13 cellular contexts compared by ENCODE assay signal in genomic region chr10:127148933-127149220, GRCh38. TPM values are rescaled to one million over a fixed set of nuclear protein-coding genes. Genes with fewer than 3 reads are reported as not detected.
DNase-seq lines count a peak whose midpoint lies in the region; ATAC-seq and TF ChIP-seq lines count a peak whose summit lies in the region.
"Had no signal": no experiment of that assay in that cellular context is flagged by ENCODE, and none has a peak within 500 bp of the region (broad histone marks: within the 10 kb centered on the region; RNA-seq: fewer than 3 reads in every experiment).

No MANE protein-coding gene starts in this region.

- CTCF ChIA-PET in PC-9 (lab: Charles Lee) = no interaction called here

- no peak overlapping the region for H2AFZ ChIP-seq in PC-9

- DNase-seq in HCEC 1CT (peak; percentile 93), PC-9 (peak in 1 of 2 experiments; percentile 68), epithelial cell of esophagus (ENCODE audit: low read depth) (peak; percentile 91), activated gamma-delta T cell (lab: John Stamatoyannopoulos, UW) (no peak), HUDEP-2 (lab: John Stamatoyannopoulos, UW; ENCODE audit: unreplicated experiment in 76 of 76) (no peak), left colon (no peak)
- DNase-seq: activated CD4-positive, alpha-beta T cell treated with anti-CD3 and anti-CD28 coated beads, Interleukin-2, amount 50 U/mL, for 48 hours; adrenal gland; DMS79; H7; heart right ventricle; NCI-H187 treated with DMSO at 0.1 percent for 48 hours had no signal

- BruUV-seq in PC-9 (replicated peaks; lab: Mats Ljungman, UMichigan) = no TSS peak

- H3F3A ChIP-seq in PC-9 (ENCODE audit: insufficient read depth, low read depth) = peaks cover 17% of the 10 kb centered on the region; the same call in 1 of the 2 replicates

- POLR2A ChIA-PET in PC-9 (lab: Charles Lee; ENCODE audit: unreplicated experiment) = interaction anchor here (0.7 kb wide), 1 partner anchor 1283 kb away, joined by 6 read pairs; no protein-coding TSS in a partner anchor

- no peak for ATAC-seq in left colon
- ATAC-seq: heart right ventricle had no signal

- intact Hi-C loops in PC-9 (cut with micrococcal nuclease; ENCODE audit: unreplicated experiment) (loop anchor here (5.0 kb wide), 1 partner anchor 137 kb away; no protein-coding TSS in a partner anchor), left colon (cut with DNase I, micrococcal nuclease) (no loop called here)

- H3K27ac ChIP-seq in PC-9 (peak overlapping the region; percentile 81), skeletal muscle tissue (ENCODE audit: low read depth, low read length) (peak overlapping the region; percentile 40)
- H3K27ac ChIP-seq: adrenal gland had no signal

- H3K9me3 ChIP-seq in PC-9 (ENCODE audit: insufficient read depth, low read depth) (no peaks in the 10 kb centered on the region), skeletal muscle tissue (ENCODE audit: control insufficient read depth in 3 of 3, low read length in 3 of 3) (no peaks in the 10 kb centered on the region)
- H3K9me3 ChIP-seq: adrenal gland, heart right ventricle had no signal

- no peak for TF ChIP-seq CTCF in PC-9 (conservative IDR thresholded peaks at IDR 0.05)
- TF ChIP-seq CTCF in epithelial cell of esophagus (IDR thresholded peaks at IDR 0.05; ENCODE audit: insufficient read depth, low read depth, low read length, missing control alignments) = no peak

- H4K20me1 ChIP-seq in PC-9 (ENCODE audit: insufficient read depth) = no peaks in the 10 kb centered on the region

- no peaks in the 10 kb centered on the region for H3K36me3 ChIP-seq in PC-9 (ENCODE audit: low read depth)
- H3K36me3 ChIP-seq in skeletal muscle tissue (ENCODE audit: control insufficient read depth in 3 of 3, insufficient read depth in 3 of 3, low read length in 3 of 3) = no peaks in the 10 kb centered on the region
- H3K36me3 ChIP-seq: adrenal gland had no signal

- no peak overlapping the region for H3K4me3 ChIP-seq in PC-9
- H3K4me3 ChIP-seq in epithelial cell of esophagus (ENCODE audit: low read length) = no peak overlapping the region
- no peak overlapping the region for H3K4me3 ChIP-seq in skeletal muscle tissue (ENCODE audit: low read length in 3 of 3)
- H3K4me3 ChIP-seq: adrenal gland, heart right ventricle had no signal

- H3K4me1 ChIP-seq in PC-9 (replicated peaks; ENCODE audit: insufficient read depth) (peaks cover 43% of the 10 kb centered on the region), skeletal muscle tissue (ENCODE audit: control insufficient read depth in 3 of 3, insufficient read depth in 3 of 3, low read length in 3 of 3) (peaks cover 0 to 8% (median 0%) of the 10 kb centered on the region in 3 donors)
- H3K4me1 ChIP-seq: adrenal gland had no signal

- H3K4me2 ChIP-seq in PC-9 = peak overlapping the region; percentile 57

- H3K9me2 ChIP-seq in PC-9 (ENCODE audit: insufficient read depth) = no peaks in the 10 kb centered on the region

- H3K27me3 ChIP-seq in PC-9 (ENCODE audit: insufficient read depth, low read depth) = no peaks in the 10 kb centered on the region
- no peaks in the 10 kb centered on the region for H3K27me3 ChIP-seq in skeletal muscle tissue (ENCODE audit: control insufficient read depth in 3 of 3, insufficient read depth in 3 of 3, low read length in 3 of 3)
- H3K27me3 ChIP-seq: adrenal gland, heart right ventricle had no signal

- H3K79me2 ChIP-seq in PC-9 (ENCODE audit: low read depth) = no peaks in the 10 kb centered on the region

- H3K9ac ChIP-seq in skeletal muscle tissue (ENCODE audit: low read depth in 1 of 3, low read length in 3 of 3) = no peak overlapping the region

RNA-seq across cellular contexts. Expression of gene INSYN2A, which starts 47.5 kb away (rescaled TPM):
- total RNA-seq in PC-9 (2021) = not detected in 2 replicates
- under 0.01 TPM for total RNA-seq in skeletal muscle tissue
- total RNA-seq in left colon = under 1 TPM; 0.08 to 0.15 TPM
- total RNA-seq: adrenal gland had no signal

Comparison
In these comparisons a context has a peak if more than half of its experiments do, and no peak if none do; other contexts are left out.
1. DNase-seq: peak in HCEC 1CT (single experiment) and epithelial cell of esophagus (single experiment); none in activated gamma-delta T cell (single experiment), HUDEP-2 (0 of 76) and left colon (0 of 2).